In the genomic region with DNA sequence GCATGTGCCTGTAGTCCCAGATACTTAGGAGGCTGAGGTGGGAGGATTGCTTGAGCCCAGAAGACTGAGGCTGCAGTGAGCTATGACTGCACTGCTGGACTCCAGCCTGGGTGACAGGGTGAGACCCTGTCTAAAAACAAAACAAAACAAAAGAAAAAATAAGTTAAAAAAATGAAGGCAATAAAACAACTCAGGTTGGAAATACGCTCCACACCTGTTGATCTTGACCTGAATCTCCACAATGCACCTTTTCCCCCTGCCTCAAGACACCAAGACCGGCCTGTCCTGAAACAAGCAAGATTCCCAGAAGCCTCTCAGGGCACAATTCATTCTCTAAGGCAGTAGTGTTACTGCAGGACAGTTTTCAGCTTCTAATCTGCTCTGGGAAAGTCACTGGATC, we compare ENCODE assay signal across 16 cellular contexts. TPM values are rescaled to one million over a fixed set of nuclear protein-coding genes. Genes with fewer than 3 reads are reported as not detected.
A peak's percentile ranks its signal among the peaks of the same experiment; 100 is the strongest.
DNase-seq lines count a peak whose midpoint lies in the region; TF ChIP-seq lines count a peak whose summit lies in the region.
"Had no signal": no experiment of that assay in that cellular context is flagged by ENCODE, and none has a peak within 500 bp of the region (broad histone marks: within the 10 kb centered on the region; RNA-seq: fewer than 3 reads in every experiment).

No MANE protein-coding gene starts in this region.

- H3K4me1 ChIP-seq in endodermal cell (ENCODE audit: control insufficient read depth, insufficient read depth, low read length) (peaks cover 4% of the 10 kb centered on the region), muscle layer of duodenum (ENCODE audit: control insufficient read depth in 1 of 2, insufficient read depth in 2 of 2, low read length in 2 of 2) (peaks cover 0 to 12% of the 10 kb centered on the region in 2 donors), stomach (peaks cover 16 to 74% (median 37%) of the 10 kb centered on the region in 4 donors)

- no peak overlapping the region for H3K4me3 Mint-ChIP-seq in endodermal cell
- H3K4me3 Mint-ChIP-seq: CD4-positive, alpha-beta memory T cell had no signal

- no peaks in the 10 kb centered on the region for H3K27me3 ChIP-seq in endodermal cell (ENCODE audit: control insufficient read depth, insufficient read depth, low read length, poor library complexity, severe bottlenecking)
- H3K27me3 ChIP-seq in muscle layer of duodenum (ENCODE audit: low read depth, low read length), result no peaks in the 10 kb centered on the region
- no peaks in the 10 kb centered on the region for H3K27me3 ChIP-seq in stomach
- H3K27me3 ChIP-seq: BE2C had no signal

- H3K4me1 Mint-ChIP-seq in endodermal cell, result peaks cover 19% of the 10 kb centered on the region
- H3K4me1 Mint-ChIP-seq: CD4-positive, alpha-beta memory T cell had no signal

- 81 to 89% methylated on average over 2 of the region's 2 CpGs for WGBS in endodermal cell (ENCODE audit: insufficient coverage in 1 of 2, insufficient read length in 1 of 2), 2 experiments
- WGBS in stomach, 5 donors, result 89 to 95% (median 94%) methylated on average over 2 of the region's 2 CpGs

- peak overlapping the region; percentile 35 for H3K27ac Mint-ChIP-seq in endodermal cell

- no peak for DNase-seq in RWPE1 (ENCODE audit: low spot score)
- DNase-seq in endodermal cell, result no peak
- no peak for DNase-seq in stomach
- DNase-seq in NOMO-1 (lab: John Stamatoyannopoulos, UW; ENCODE audit: unreplicated experiment in 2 of 2), result no peak
- no peak for DNase-seq in activated CD4-positive, alpha-beta T cell treated with anti-CD3 and anti-CD28 coated beads, Interleukin-2, amount 50 U/mL, for 4 hours
- DNase-seq in nucleus accumbens (lab: John Stamatoyannopoulos, UW), result no peak
- DNase-seq: BE2C; CD4-positive, alpha-beta memory T cell; DMS79 had no signal

- no peaks in the 10 kb centered on the region for H3K9me3 ChIP-seq in endodermal cell (ENCODE audit: control insufficient read depth, low read length)
- H3K9me3 ChIP-seq in muscle layer of duodenum (ENCODE audit: control insufficient read depth in 1 of 2, low read length in 2 of 2), result no peaks in the 10 kb centered on the region
- H3K9me3 ChIP-seq in stomach, result no peaks in the 10 kb centered on the region
- H3K9me3 ChIP-seq: A549, BE2C had no signal

- CTCF ChIA-PET in RWPE1 (lab: Yijun Ruan, JAX), result no interaction called here

- H3K27ac ChIP-seq in RWPE1 (peak overlapping the region; percentile 93), endodermal cell (ENCODE audit: low read depth, low read length) (no peak overlapping the region), muscle layer of duodenum (ENCODE audit: low read length) (peak overlapping the region; percentile 64), stomach (peak overlapping the region in 3 of 5 donors; percentile 1 to 93 (median 47))
- H3K27ac ChIP-seq: A549, C4-2B had no signal

- no peaks in the 10 kb centered on the region for H3K9me3 Mint-ChIP-seq in endodermal cell
- H3K9me3 Mint-ChIP-seq: CD4-positive, alpha-beta memory T cell had no signal

- TF ChIP-seq CTCF in RWPE1 (conservative IDR thresholded peaks at IDR 0.05; ENCODE audit: low read depth), result no peak
- no peak for TF ChIP-seq CTCF in endodermal cell (conservative IDR thresholded peaks at IDR 0.05)
- TF ChIP-seq CTCF in stomach (IDR thresholded peaks at IDR 0.05), result no peak

- POLR2A ChIA-PET in RWPE1 (lab: Yijun Ruan, JAX; ENCODE audit: low non-redundant PET), result no interaction called here

- no peaks in the 10 kb centered on the region for H3K27me3 Mint-ChIP-seq in endodermal cell (ENCODE audit: insufficient read depth)

- TF ChIP-seq EP300 in stomach (IDR thresholded peaks at IDR 0.05), result no peak

- intact Hi-C loops in stomach (cut with DNase I; ENCODE audit: low total_unique reads), result no loop called here

- no peak overlapping the region for H3K9ac ChIP-seq in endodermal cell (ENCODE audit: extremely low read depth, low read length, poor library complexity, severe bottlenecking)

- no peak for TF ChIP-seq POLR2A in stomach (IDR thresholded peaks at IDR 0.05)

- H3K36me3 Mint-ChIP-seq in endodermal cell (ENCODE audit: low read depth), result peaks cover 8% of the 10 kb centered on the region
- H3K36me3 Mint-ChIP-seq: CD4-positive, alpha-beta memory T cell had no signal

- H3K36me3 ChIP-seq in endodermal cell (ENCODE audit: control insufficient read depth, insufficient read depth, low read length) (no peaks in the 10 kb centered on the region), muscle layer of duodenum (ENCODE audit: control insufficient read depth in 1 of 2, insufficient read depth in 2 of 2, low read length in 2 of 2) (peaks cover 0 to 6% of the 10 kb centered on the region in 2 donors), stomach (peaks cover 25 to 70% (median 57%) of the 10 kb centered on the region in 4 donors)
- H3K36me3 ChIP-seq: BE2C had no signal

- H3K4me3 ChIP-seq in endodermal cell (ENCODE audit: low read length) (no peak overlapping the region), muscle layer of duodenum (ENCODE audit: low read depth in 1 of 2, low read length in 2 of 2) (no peak overlapping the region), stomach (no peak overlapping the region)
- H3K4me3 ChIP-seq: A549, GM12878 had no signal

RNA-seq across cellular contexts. Expression of a gene that starts 20.8 kb away (rescaled TPM):
- not detected for total RNA-seq in endodermal cell
- not detected for polyA plus RNA-seq in endodermal cell (2013, experiment 1 of 2)
- polyA plus RNA-seq in endodermal cell (2013, experiment 2 of 2), result not detected
- not detected for total RNA-seq in stomach
- under 1 TPM in 1 of 3 donors, not detected in 2; 0.37 TPM for polyA plus RNA-seq in stomach
- total RNA-seq: G401, HT1080 had no signal
- polyA plus RNA-seq: AG04450 had no signal

RNA-seq across cellular contexts. Expression of a gene that starts 35.1 kb away (rescaled TPM):
- total RNA-seq in endodermal cell (1 to 10 TPM in 1 of 2 donors, under 1 TPM in 1; 0.64 to 1.4 TPM), stomach (not detected)
- not detected for polyA plus RNA-seq in endodermal cell (2013, experiment 1 of 2)
- polyA plus RNA-seq in endodermal cell (2013, experiment 2 of 2), result not detected
- not detected for polyA plus RNA-seq in stomach
- total RNA-seq: CD4-positive, alpha-beta memory T cell; G401; GM12878; HT1080 had no signal
- polyA plus RNA-seq: A549; CD4-positive, alpha-beta memory T cell; GM12878 had no signal

RNA-seq across cellular contexts. Expression of a gene that starts 43.6 kb away (rescaled TPM):
- 10 to 100 TPM; 47.6 to 48.9 TPM for total RNA-seq in endodermal cell
- 25.0 TPM for polyA plus RNA-seq in endodermal cell (2013, experiment 1 of 2)
- 20.3 TPM for polyA plus RNA-seq in endodermal cell (2013, experiment 2 of 2)
- total RNA-seq in stomach, result 100 to 1,000 TPM in 1 of 5 donors, 10 to 100 TPM in 3, 1 to 10 TPM in 1; 1.2 to 102 (median 43.7) TPM
- polyA plus RNA-seq in stomach, result 10 to 100 TPM; 22.1 to 33.9 (median 22.4) TPM

RNA-seq across cellular contexts. Expression of a gene that starts 44.6 kb away (rescaled TPM):
- total RNA-seq in endodermal cell (10 to 100 TPM; 76.7 to 82.9 TPM), stomach (10 to 100 TPM in 2 of 5 donors, 1 to 10 TPM in 2, not detected in 1; 1.8 to 25.2 (median 14.0) TPM)
- polyA plus RNA-seq in endodermal cell (2013, experiment 1 of 2), result 61.4 TPM
- 63.7 TPM for polyA plus RNA-seq in endodermal cell (2013, experiment 2 of 2)
- 10 to 100 TPM; 27.4 to 51.8 (median 49.8) TPM for polyA plus RNA-seq in stomach

RNA-seq across cellular contexts. Expression of a gene that starts 44.9 kb away (rescaled TPM):
- total RNA-seq in endodermal cell (100 to 1,000 TPM; 314 to 367 TPM), stomach (100 to 1,000 TPM; 114 to 232 (median 123) TPM)
- 253 TPM for polyA plus RNA-seq in endodermal cell (2013, experiment 1 of 2)
- polyA plus RNA-seq in endodermal cell (2013, experiment 2 of 2), result 214 TPM
- polyA plus RNA-seq in stomach, result 10 to 100 TPM; 37.1 to 86.4 (median 52.7) TPM
